Comparison of ENCODE assay signal across 22 cellular contexts in the genomic region with DNA sequence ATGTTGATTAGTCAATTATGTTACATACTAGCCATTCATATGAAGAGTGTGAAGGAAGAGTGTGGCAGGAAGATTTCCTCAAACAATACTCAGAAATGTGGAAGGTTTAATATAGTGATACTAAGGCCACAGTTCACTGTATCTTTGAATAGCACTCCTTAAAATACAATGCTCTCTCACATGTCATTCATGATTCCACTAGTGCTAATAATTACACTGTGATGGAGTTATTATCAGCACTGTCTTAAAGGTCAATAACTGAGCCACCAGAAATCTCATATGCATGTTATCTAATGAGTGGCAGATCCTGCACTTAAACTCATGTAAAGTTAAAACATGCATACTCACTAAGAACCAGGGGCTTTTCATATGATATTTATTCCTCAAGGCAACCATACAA.
"Had no signal": no experiment of that assay in that cellular context is flagged by ENCODE, and none has a peak within 500 bp of the region (broad histone marks: within the 10 kb centered on the region; RNA-seq: fewer than 3 reads in every experiment).

No MANE protein-coding gene starts in this region.

- DNase-seq: dorsolateral prefrontal cortex; effector CD4-positive, alpha-beta T cell; foreskin fibroblast; gastrocnemius medialis; heart right ventricle; hippocampal formation; mesendoderm; midbrain; naive thymus-derived CD8-positive, alpha-beta T cell; nephron progenitor cell; nucleus accumbens; sigmoid colon; stimulated activated CD4-positive, alpha-beta T cell treated with anti-CD3 and anti-CD28 coated beads, Interleukin-15, amount 100 ng/mL, for 24 hours; stimulated activated CD4-positive, alpha-beta T cell treated with anti-CD3 and anti-CD28 coated beads, Interleukin-2, amount 100 ng/mL, for 48 hours; stimulated activated naive CD4-positive, alpha-beta T cell; stimulated activated naive CD8-positive, alpha-beta T cell treated with anti-CD3 and anti-CD28 coated beads, Interleukin-15, amount 100 ng/mL, for 72 hours; thyroid gland; trophoblast cell had no signal

- H3K4me1 Mint-ChIP-seq: nephron progenitor cell had no signal

- H3K36me3 ChIP-seq: gastrocnemius medialis, heart right ventricle, prostate gland, right atrium auricular region, sigmoid colon, thyroid gland, vagina had no signal

- H3K4me3 ChIP-seq: dorsolateral prefrontal cortex, gastrocnemius medialis, heart right ventricle, prostate gland, right atrium auricular region, sigmoid colon, skin epidermis, thyroid gland, vagina had no signal

- H3K27me3 Mint-ChIP-seq: naive thymus-derived CD8-positive, alpha-beta T cell; stimulated activated naive CD8-positive, alpha-beta T cell treated with anti-CD3 and anti-CD28 coated beads, Interleukin-15, amount 100 ng/mL, for 72 hours had no signal

- ATAC-seq: gastrocnemius medialis; naive thymus-derived CD8-positive, alpha-beta T cell; stimulated activated naive CD8-positive, alpha-beta T cell treated with anti-CD3 and anti-CD28 coated beads, Interleukin-15, amount 100 ng/mL, for 72 hours had no signal

- H3K9me3 ChIP-seq: gastrocnemius medialis, heart right ventricle, prostate gland, right atrium auricular region, sigmoid colon, thyroid gland, vagina had no signal

- H3K4me1 ChIP-seq: prostate gland, thyroid gland, vagina had no signal

- H3K27ac Mint-ChIP-seq: nephron progenitor cell; stimulated activated naive CD8-positive, alpha-beta T cell treated with anti-CD3 and anti-CD28 coated beads, Interleukin-15, amount 100 ng/mL, for 72 hours had no signal

- H3K4me3 Mint-ChIP-seq: naive thymus-derived CD8-positive, alpha-beta T cell; nephron progenitor cell; stimulated activated naive CD8-positive, alpha-beta T cell treated with anti-CD3 and anti-CD28 coated beads, Interleukin-15, amount 100 ng/mL, for 72 hours had no signal

- H3K27me3 ChIP-seq: dorsolateral prefrontal cortex, gastrocnemius medialis, heart right ventricle, right atrium auricular region, sigmoid colon, thyroid gland, vagina had no signal

- H3K27ac ChIP-seq: dorsolateral prefrontal cortex, prostate gland, vagina had no signal

- H3K9me3 Mint-ChIP-seq: naive thymus-derived CD8-positive, alpha-beta T cell had no signal
